ENCODE assay signal across 24 cellular contexts in the genomic region with DNA sequence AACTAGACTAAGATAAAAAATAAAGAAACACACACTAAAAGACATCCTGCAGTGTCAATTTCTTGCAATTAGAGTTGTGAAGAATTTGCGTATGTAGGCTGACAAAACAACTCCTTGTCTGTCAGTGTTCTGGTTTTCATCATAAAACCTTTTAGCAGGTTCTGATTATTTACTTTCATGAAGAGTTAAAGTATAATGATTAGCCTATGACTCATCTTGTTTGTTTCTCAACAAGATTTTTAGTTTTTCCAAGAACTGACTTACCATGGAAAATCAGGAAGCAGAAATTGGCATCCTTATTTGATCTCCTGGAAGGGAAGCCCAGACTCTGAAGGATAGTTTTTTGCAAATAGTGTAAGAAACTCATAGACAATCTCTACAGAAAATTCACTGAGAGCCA.
DNase-seq lines count a peak whose midpoint lies in the region; ATAC-seq, FAIRE-seq and TF ChIP-seq lines count a peak whose summit lies in the region.
"Had no signal": no experiment of that assay in that cellular context is flagged by ENCODE, and none has a peak within 500 bp of the region (broad histone marks: within the 10 kb centered on the region; RNA-seq: fewer than 3 reads in every experiment).

No MANE protein-coding gene starts in this region.

- no peak overlapping the region for H3K9ac ChIP-seq in Karpas-422 (ENCODE audit: low read length)
- H3K9ac ChIP-seq: BLaER1 had no signal

- TF ChIP-seq RAD21 in A549 (conservative IDR thresholded peaks at IDR 0.05 in 1 of 2, IDR thresholded peaks at IDR 0.05 in 1 of 2), result no peak

- H3K27me3 ChIP-seq in Karpas-422 (ENCODE audit: low read length), result no peaks in the 10 kb centered on the region
- H3K27me3 ChIP-seq: BLaER1 had no signal

- H3K36me3 ChIP-seq in Karpas-422 (ENCODE audit: insufficient read depth, low read length), result no peaks in the 10 kb centered on the region
- H3K36me3 ChIP-seq: BLaER1 had no signal

- H3K4me1 ChIP-seq in A549, result peaks cover 13% of the 10 kb centered on the region; the same call in 2 of the 3 replicates
- peaks cover 10% of the 10 kb centered on the region for H3K4me1 ChIP-seq in Karpas-422 (ENCODE audit: low read length)
- H3K4me1 ChIP-seq: BLaER1 had no signal

- ATAC-seq in A549 (no peak), GM21529 (IDR thresholded peaks at IDR 0.05; ENCODE audit: unreplicated experiment) (no peak)

- in situ Hi-C loops in ACHN (cut with HindIII; ENCODE audit: low pct_ligation_motif_present, low pct_unique_long_range_greater_than_20kb, low sequenced_read_pairs), result no loop called here

- no peak overlapping the region for H3K27ac ChIP-seq in A549
- no peak overlapping the region for H3K27ac ChIP-seq in Karpas-422 (ENCODE audit: low read length)
- H3K27ac ChIP-seq: BLaER1, PC-9 had no signal

- H3K9me2 ChIP-seq in Karpas-422 (replicated peaks; ENCODE audit: insufficient read depth, low read length), result no peaks in the 10 kb centered on the region

- no peaks in the 10 kb centered on the region for H3K79me2 ChIP-seq in Karpas-422 (ENCODE audit: low read length)

- TF ChIP-seq POLR2A in A549 (IDR thresholded peaks at IDR 0.05; ENCODE audit: low read length), result no peak

- H3K4me3 ChIP-seq in A549 (no peak overlapping the region), Karpas-422 (ENCODE audit: low read length) (no peak overlapping the region), fibroblast of villous mesenchyme (ENCODE audit: low read depth, low read length) (no peak overlapping the region)
- H3K4me3 ChIP-seq: BLaER1, PC-9 had no signal

- H3K4me2 ChIP-seq in A549 (peak overlapping the region; percentile 45), Karpas-422 (ENCODE audit: low read depth, low read length, poor library complexity, severe bottlenecking) (no peak overlapping the region)
- H3K4me2 ChIP-seq: BLaER1, PC-9 had no signal

- peak overlapping the region; percentile 30; the same call in 1 of the 2 replicates for H2AFZ ChIP-seq in Karpas-422 (ENCODE audit: low read length)
- H2AFZ ChIP-seq: PC-9 had no signal

- 28% methylated on average over 1 of the region's 1 CpG for WGBS in A549 (ENCODE audit: missing lambda C conversion rate)

- H4K20me1 ChIP-seq in Karpas-422 (ENCODE audit: insufficient read depth, low read depth, low read length), result no peaks in the 10 kb centered on the region
- H4K20me1 ChIP-seq: BLaER1 had no signal

- TF ChIP-seq CTCF in A549 (IDR thresholded peaks at IDR 0.05), result no peak
- TF ChIP-seq CTCF in fibroblast of villous mesenchyme (IDR thresholded peaks at IDR 0.05; ENCODE audit: insufficient read depth, low read depth, low read length), result no peak

- H3K9me3 ChIP-seq in A549 (no peaks in the 10 kb centered on the region), Karpas-422 (ENCODE audit: low read length) (no peaks in the 10 kb centered on the region)
- H3K9me3 ChIP-seq: BLaER1 had no signal

- CTCF ChIA-PET in A549 (lab: Yijun Ruan, JAX), result no interaction called here

- no peak for DNase-seq in A549 (ENCODE audit: low read depth in 1 of 2, low spot score in 1 of 2)
- no peak for DNase-seq in Karpas-422
- peak; percentile 3 for DNase-seq in astrocyte of the hippocampus (ENCODE audit: low read depth, low spot score)
- peak; percentile 1 for DNase-seq in fibroblast of villous mesenchyme (ENCODE audit: low read depth)
- DNase-seq in SIG-M5 (lab: John Stamatoyannopoulos, UW), result no peak
- DNase-seq in DMS153 (lab: John Stamatoyannopoulos, UW), result no peak
- DNase-seq in ACHN, result no peak
- DNase-seq: 8988T; CD4-positive, CD25-positive, alpha-beta regulatory T cell; H9; IMR-90; KG1; NCI-H1048; NCI-H1417; NCI-H1694 treated with DMSO at 0.1 percent for 48 hours; NCI-H2081 treated with DMSO at 0.1 percent for 48 hours; NCI-H2171; NCI-H526; NCI-H82; NK-92 treated with Interleukin-12 subunit alpha and Interleukin-12 subunit beta, amount 100 ng/mL, for 24 hours; PC-9; Right ventricle myocardium superior had no signal

- no peak for TF ChIP-seq EP300 in A549 (IDR thresholded peaks at IDR 0.05)

- FAIRE-seq in A549 (lab: Jason Lieb, UNC), result no peak

- POLR2A ChIA-PET in A549 (lab: Yijun Ruan, JAX), result no interaction called here

TF ChIP-seq in A549, 52 proteins besides CTCF, POLR2A, EP300 and RAD21:
- TF ChIP-seq TFCP2L1 (CRISPR knock-in tag; IDR thresholded peaks at IDR 0.05) (no peak), FOSL2 (IDR thresholded peaks at IDR 0.05) (no peak), FOSL2 (CRISPR knock-in tag; IDR thresholded peaks at IDR 0.05) (peak; percentile 58; the same call in 1 of the 2 replicates), TP53 (CRISPR knock-in tag; IDR thresholded peaks at IDR 0.05) (no peak)
- TF ChIP-seq, protein P1, sequence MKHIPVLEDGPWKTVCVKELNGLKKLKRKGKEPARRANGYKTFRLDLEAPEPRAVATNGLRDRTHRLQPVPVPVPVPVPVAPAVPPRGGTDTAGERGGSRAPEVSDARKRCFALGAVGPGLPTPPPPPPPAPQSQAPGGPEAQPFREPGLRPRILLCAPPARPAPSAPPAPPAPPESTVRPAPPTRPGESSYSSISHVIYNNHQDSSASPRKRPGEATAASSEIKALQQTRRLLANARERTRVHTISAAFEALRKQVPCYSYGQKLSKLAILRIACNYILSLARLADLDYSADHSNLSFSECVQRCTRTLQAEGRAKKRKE (CRISPR knock-in tag; IDR thresholded peaks at IDR 0.05; ENCODE audit: low read depth), result no peak

Comparison
In these comparisons a context has a peak if more than half of its experiments do, and no peak if none do; other contexts are left out.
1. DNase-seq: peak in astrocyte of the hippocampus (single experiment) and fibroblast of villous mesenchyme (single experiment); none in A549 (0 of 2), Karpas-422 (single experiment), SIG-M5 (single experiment), DMS153 (single experiment) and ACHN (single experiment).